11 cellular contexts compared by ENCODE assay signal in genomic region chr2:189574793-189575475, GRCh38. TPM values are rescaled to one million over a fixed set of nuclear protein-coding genes. Genes with fewer than 3 reads are reported as not detected.
DNase-seq lines count a peak whose midpoint lies in the region; ATAC-seq and TF ChIP-seq lines count a peak whose summit lies in the region.
"Had no signal": no experiment of that assay in that cellular context is flagged by ENCODE, and none has a peak within 500 bp of the region (broad histone marks: within the 10 kb centered on the region; RNA-seq: fewer than 3 reads in every experiment).

No MANE protein-coding gene starts in this region.

- H3K4me3 ChIP-seq in effector memory CD4-positive, alpha-beta T cell (ENCODE audit: insufficient read depth, low read depth, low read length, poor library complexity, severe bottlenecking), result no peak overlapping the region
- H3K4me3 ChIP-seq in mesenchymal stem cell (ENCODE audit: insufficient read depth in 1 of 2, low read depth in 1 of 2, low read length in 2 of 2), result no peak overlapping the region
- H3K4me3 ChIP-seq in tibial artery, result peak overlapping the region in 1 of 2 donors; percentile 68

- peaks cover 4% of the 10 kb centered on the region for H3K79me1 ChIP-seq in mesenchymal stem cell (replicated peaks; ENCODE audit: low read length, poor library complexity, severe bottlenecking)

- H2AFZ ChIP-seq in mesenchymal stem cell (ENCODE audit: low read depth, low read length), result no peak overlapping the region

- H2BK12ac ChIP-seq in mesenchymal stem cell (ENCODE audit: low read length in 2 of 2), result no peak overlapping the region

- no peak overlapping the region for H3K18ac ChIP-seq in mesenchymal stem cell (ENCODE audit: low read depth in 1 of 2, low read length in 2 of 2)

- peak; percentile 5 to 10 for DNase-seq in activated CD4-positive, alpha-beta T cell treated with anti-CD3 and anti-CD28 coated beads, Interleukin-2, amount 50 U/mL, for 48 hours
- no peak for DNase-seq in activated CD4-positive, alpha-beta T cell treated with anti-CD3 and anti-CD28 coated beads for 1 hour
- DNase-seq in effector memory CD4-positive, alpha-beta T cell, result no peak
- DNase-seq in mesenchymal stem cell (no peak), tibial artery (no peak), NCI-H1694 treated with DMSO at 0.1 percent for 48 hours (lab: John Stamatoyannopoulos, UW) (no peak), GDM1 (lab: John Stamatoyannopoulos, UW) (no peak)
- DNase-seq: activated naive CD8-positive, alpha-beta T cell treated with anti-CD3 and anti-CD28 coated beads for 36 hours; NCI-H1092; NCI-H446 had no signal

- no peak overlapping the region for H3K23ac ChIP-seq in mesenchymal stem cell (ENCODE audit: low read length in 2 of 2)

- H3K27me3 ChIP-seq in effector memory CD4-positive, alpha-beta T cell (replicated peaks; ENCODE audit: control insufficient read depth, insufficient read depth, low read length, poor library complexity, severe bottlenecking), result no peaks in the 10 kb centered on the region
- H3K27me3 ChIP-seq in mesenchymal stem cell (ENCODE audit: control insufficient read depth in 1 of 2, insufficient read depth in 1 of 2, low read length in 2 of 2) (no peaks in the 10 kb centered on the region), tibial artery (no peaks in the 10 kb centered on the region)

- no peak overlapping the region for H2BK15ac ChIP-seq in mesenchymal stem cell (ENCODE audit: low read depth, poor library complexity, severe bottlenecking)

- H4K8ac ChIP-seq in mesenchymal stem cell (ENCODE audit: low read length), result no peak overlapping the region

- no peak overlapping the region for H3K14ac ChIP-seq in mesenchymal stem cell (ENCODE audit: low read length in 2 of 2)

- WGBS in mesenchymal stem cell, result 75% methylated on average over 2 of the region's 5 CpGs

- intact Hi-C loops in tibial artery (cut with DNase I; ENCODE audit: low total_unique reads), result loop anchor here (5.0 kb wide), 1 partner anchor 108 kb away; no protein-coding TSS in a partner anchor

- H3K4ac ChIP-seq in mesenchymal stem cell (ENCODE audit: low read depth in 1 of 2, low read length in 2 of 2), result no peak overlapping the region

- H3K4me1 ChIP-seq in effector memory CD4-positive, alpha-beta T cell (ENCODE audit: control insufficient read depth, insufficient read depth, low read length, poor library complexity, severe bottlenecking), result peaks cover 15% of the 10 kb centered on the region
- peaks cover 6% of the 10 kb centered on the region for H3K4me1 ChIP-seq in mesenchymal stem cell (ENCODE audit: control insufficient read depth, insufficient read depth, low read depth, low read length)
- peaks cover 0 to 93% (median 24%) of the 10 kb centered on the region in 4 donors for H3K4me1 ChIP-seq in tibial artery

- no peak overlapping the region for H3K9ac ChIP-seq in mesenchymal stem cell (ENCODE audit: low read length)

- peak overlapping the region; percentile 1 for H3K27ac ChIP-seq in effector memory CD4-positive, alpha-beta T cell (ENCODE audit: insufficient read depth, low read length, poor library complexity, severe bottlenecking)
- H3K27ac ChIP-seq in mesenchymal stem cell (ENCODE audit: low read length, poor library complexity, severe bottlenecking) (peak overlapping the region; percentile 89), tibial artery (peak overlapping the region; percentile 90 to 96)

- ATAC-seq in HG02610 (IDR thresholded peaks at IDR 0.05; ENCODE audit: unreplicated experiment), result no peak

- H2AK5ac ChIP-seq in mesenchymal stem cell (ENCODE audit: low read length, severe bottlenecking), result peak overlapping the region; percentile 15

- peak overlapping the region; percentile 69 for H3K4me2 ChIP-seq in mesenchymal stem cell (ENCODE audit: low read length, poor library complexity, severe bottlenecking)

- H4K91ac ChIP-seq in mesenchymal stem cell (ENCODE audit: low read length), result no peak overlapping the region

- no peaks in the 10 kb centered on the region for H3K36me3 ChIP-seq in effector memory CD4-positive, alpha-beta T cell (ENCODE audit: control insufficient read depth, insufficient read depth, low read length)
- H3K36me3 ChIP-seq in mesenchymal stem cell (ENCODE audit: control insufficient read depth in 1 of 2, insufficient read depth in 2 of 2, low read depth in 1 of 2, low read length in 2 of 2) (peaks cover 0 to 31% of the 10 kb centered on the region in 2 experiments), tibial artery (peaks cover 35 to 55% (median 47%) of the 10 kb centered on the region in 3 donors)

- H2BK5ac ChIP-seq in mesenchymal stem cell (ENCODE audit: low read depth, low read length, poor library complexity, severe bottlenecking), result peak overlapping the region; percentile 90

- H2BK120ac ChIP-seq in mesenchymal stem cell (ENCODE audit: low read depth, low read length), result no peak overlapping the region

- H3K9me3 ChIP-seq in effector memory CD4-positive, alpha-beta T cell (ENCODE audit: control insufficient read depth, low read length), result no peaks in the 10 kb centered on the region
- H3K9me3 ChIP-seq in mesenchymal stem cell (ENCODE audit: control insufficient read depth, low read length) (no peaks in the 10 kb centered on the region), tibial artery (no peaks in the 10 kb centered on the region)

- TF ChIP-seq CTCF in tibial artery (IDR thresholded peaks at IDR 0.05), result no peak

RNA-seq across cellular contexts. Expression of gene SLC40A1, which starts 5.7 kb away (rescaled TPM):
- polyA plus RNA-seq in mesenchymal stem cell (2013, experiment 1 of 2), result 7.2 TPM
- 8.0 TPM for polyA plus RNA-seq in mesenchymal stem cell (2013, experiment 2 of 2)

Comparison
In these comparisons a context has a peak if more than half of its experiments do, and no peak if none do; other contexts are left out.
1. DNase-seq: peak in activated CD4-positive, alpha-beta T cell treated with anti-CD3 and anti-CD28 coated beads, Interleukin-2, amount 50 U/mL, for 48 hours (2 of 2); none in activated CD4-positive, alpha-beta T cell treated with anti-CD3 and anti-CD28 coated beads for 1 hour (single experiment), effector memory CD4-positive, alpha-beta T cell (0 of 3), mesenchymal stem cell (single experiment), tibial artery (0 of 2), NCI-H1694 treated with DMSO at 0.1 percent for 48 hours (single experiment) and GDM1 (single experiment).
2. H3K27ac ChIP-seq: peak in every context shown above with its lines; median percentile 93 in tibial artery; 89 in mesenchymal stem cell; 1 in effector memory CD4-positive, alpha-beta T cell.